Comparison of ENCODE assay signal across 28 cellular contexts in genomic region chr6:127904160-127904559, GRCh38. TPM values are rescaled to one million over a fixed set of nuclear protein-coding genes. Genes with fewer than 3 reads are reported as not detected.
A peak's percentile ranks its signal among the peaks of the same experiment; 100 is the strongest.
DNase-seq lines count a peak whose midpoint lies in the region; ATAC-seq and TF ChIP-seq lines count a peak whose summit lies in the region.
"Had no signal": no experiment of that assay in that cellular context is flagged by ENCODE, and none has a peak within 500 bp of the region (broad histone marks: within the 10 kb centered on the region; RNA-seq: fewer than 3 reads in every experiment).

No MANE protein-coding gene starts in this region.

- no peak for ATAC-seq in activated T-cell treated with anti-CD3 and anti-CD28 coated beads, Interleukin-2, amount 50 U/mL, for 72 hours (replicated peaks in 1 of 2)
- no peak for ATAC-seq in activated T-cell treated with anti-CD3 and anti-CD28 coated beads, Interleukin-2, amount 50 U/mL, for 4 hours
- no peak for ATAC-seq in T-helper 17 cell
- ATAC-seq in central memory CD8-positive, alpha-beta T cell (replicated peaks; ENCODE audit: extremely low read depth, poor library complexity, severe bottlenecking): no peak
- no peak for ATAC-seq in stimulated activated effector memory CD8-positive, alpha-beta T cell treated with anti-CD3 and anti-CD28 coated beads, Interleukin-12 subunit alpha, Interleukin-12 subunit beta, amount 100 ng/mL, for 72 hours
- no peak for ATAC-seq in HG03442 (IDR thresholded peaks at IDR 0.05; ENCODE audit: unreplicated experiment)
- no peak for ATAC-seq in omental fat pad (ENCODE audit: low FRiP score)
- ATAC-seq: body of pancreas, HepG2, SK-N-SH treated with all-trans-retinoic acid at 6 μM for 48 hours had no signal

- peaks cover 3 to 6% of the 10 kb centered on the region in 2 donors for H3K36me3 Mint-ChIP-seq in activated T-cell treated with anti-CD3 and anti-CD28 coated beads, Interleukin-2, amount 50 U/mL, for 72 hours (ENCODE audit: insufficient read depth in 2 of 2)
- no peaks in the 10 kb centered on the region for H3K36me3 Mint-ChIP-seq in activated T-cell treated with anti-CD3 and anti-CD28 coated beads, Interleukin-2, amount 50 U/mL, for 4 hours (ENCODE audit: insufficient read depth)
- H3K36me3 Mint-ChIP-seq in T-helper 17 cell (ENCODE audit: low read depth): peaks cover 5% of the 10 kb centered on the region
- H3K36me3 Mint-ChIP-seq in central memory CD8-positive, alpha-beta T cell (ENCODE audit: insufficient read depth): peaks cover 16% of the 10 kb centered on the region
- H3K36me3 Mint-ChIP-seq in stimulated activated effector memory CD8-positive, alpha-beta T cell treated with anti-CD3 and anti-CD28 coated beads, Interleukin-12 subunit alpha, Interleukin-12 subunit beta, amount 100 ng/mL, for 72 hours: peaks cover 10% of the 10 kb centered on the region
- H3K36me3 Mint-ChIP-seq: mesothelial cell of epicardium had no signal

- H3K9me3 Mint-ChIP-seq in activated T-cell treated with anti-CD3 and anti-CD28 coated beads, Interleukin-2, amount 50 U/mL, for 72 hours: no peaks in the 10 kb centered on the region
- peaks cover under 1% of the 10 kb centered on the region for H3K9me3 Mint-ChIP-seq in activated T-cell treated with anti-CD3 and anti-CD28 coated beads, Interleukin-2, amount 50 U/mL, for 4 hours
- no peaks in the 10 kb centered on the region for H3K9me3 Mint-ChIP-seq in central memory CD8-positive, alpha-beta T cell
- peaks cover 3% of the 10 kb centered on the region for H3K9me3 Mint-ChIP-seq in stimulated activated effector memory CD8-positive, alpha-beta T cell treated with anti-CD3 and anti-CD28 coated beads, Interleukin-12 subunit alpha, Interleukin-12 subunit beta, amount 100 ng/mL, for 72 hours
- H3K9me3 Mint-ChIP-seq: nephron had no signal

- H3K4me3 Mint-ChIP-seq in activated T-cell treated with anti-CD3 and anti-CD28 coated beads, Interleukin-2, amount 50 U/mL, for 72 hours: peak overlapping the region; percentile 23 to 66
- no peak overlapping the region for H3K4me3 Mint-ChIP-seq in activated T-cell treated with anti-CD3 and anti-CD28 coated beads, Interleukin-2, amount 50 U/mL, for 4 hours
- no peak overlapping the region for H3K4me3 Mint-ChIP-seq in T-helper 17 cell
- H3K4me3 Mint-ChIP-seq in central memory CD8-positive, alpha-beta T cell: peak overlapping the region; percentile 97
- H3K4me3 Mint-ChIP-seq in stimulated activated effector memory CD8-positive, alpha-beta T cell treated with anti-CD3 and anti-CD28 coated beads, Interleukin-12 subunit alpha, Interleukin-12 subunit beta, amount 100 ng/mL, for 72 hours: peak overlapping the region; percentile 92
- H3K4me3 Mint-ChIP-seq: activated CD4-positive, alpha-beta T cell treated with anti-CD3 and anti-CD28 coated beads, Interleukin-2, amount 10 ng/mL, durations not matched to agents 7 days and 5 days; mesothelial cell of epicardium; nephron; T-helper 2 cell treated with Interferon-gamma antibody and Interleukin-4, amounts not matched to agents 5 μg/mL and 100 μg/mL, for 36 hours had no signal

- peaks cover 76% of the 10 kb centered on the region for H3K4me1 Mint-ChIP-seq in activated T-cell treated with anti-CD3 and anti-CD28 coated beads, Interleukin-2, amount 50 U/mL, for 72 hours (ENCODE audit: low read depth)
- peaks cover 60% of the 10 kb centered on the region for H3K4me1 Mint-ChIP-seq in activated T-cell treated with anti-CD3 and anti-CD28 coated beads, Interleukin-2, amount 50 U/mL, for 4 hours (ENCODE audit: low read depth)
- peaks cover 39% of the 10 kb centered on the region for H3K4me1 Mint-ChIP-seq in T-helper 17 cell
- H3K4me1 Mint-ChIP-seq in central memory CD8-positive, alpha-beta T cell: peaks cover 52% of the 10 kb centered on the region
- H3K4me1 Mint-ChIP-seq in stimulated activated effector memory CD8-positive, alpha-beta T cell treated with anti-CD3 and anti-CD28 coated beads, Interleukin-12 subunit alpha, Interleukin-12 subunit beta, amount 100 ng/mL, for 72 hours: peaks cover 14% of the 10 kb centered on the region
- H3K4me1 Mint-ChIP-seq: mesothelial cell of epicardium, nephron had no signal

- no peak for DNase-seq in activated T-cell treated with anti-CD3 and anti-CD28 coated beads, Interleukin-2, amount 50 U/mL, for 72 hours
- no peak for DNase-seq in activated T-cell treated with anti-CD3 and anti-CD28 coated beads, Interleukin-2, amount 50 U/mL, for 4 hours
- DNase-seq in T-helper 17 cell: no peak
- DNase-seq in central memory CD8-positive, alpha-beta T cell (ENCODE audit: low spot score in 2 of 2): no peak
- DNase-seq in stimulated activated effector memory CD8-positive, alpha-beta T cell treated with anti-CD3 and anti-CD28 coated beads, Interleukin-12 subunit alpha, Interleukin-12 subunit beta, amount 100 ng/mL, for 72 hours (ENCODE audit: low spot score in 2 of 2): no peak
- DNase-seq in DMS79 (lab: John Stamatoyannopoulos, UW): no peak
- no peak for DNase-seq in omental fat pad (ENCODE audit: low spot score)
- DNase-seq: activated CD4-positive, alpha-beta T cell treated with anti-CD3 and anti-CD28 coated beads, Interleukin-2, amount 10 ng/mL, durations not matched to agents 7 days and 5 days; activated CD8-positive, alpha-beta memory T cell treated with anti-CD3 and anti-CD28 coated beads, Interleukin-2, amount 50 U/mL, for 4 hours; activated effector memory CD4-positive, alpha-beta T cell treated with anti-CD3 and anti-CD28 coated beads, Interleukin-2, amount 50 U/mL, for 16 hours; adrenal gland; body of pancreas; DMS153; Kasumi-1; MV-4-11; NCI-H1694 treated with DMSO at 0.1 percent for 48 hours; NCI-H2171; NCI-H510A; spleen; stimulated activated CD4-positive, alpha-beta T cell treated with anti-CD3 and anti-CD28 coated beads, Interleukin-2, amount 100 ng/mL, for 48 hours had no signal

- peaks cover under 1% of the 10 kb centered on the region for H3K9me3 ChIP-seq in T-helper 17 cell (ENCODE audit: control insufficient read depth, low read length, poor library complexity, severe bottlenecking)
- H3K9me3 ChIP-seq: adrenal gland, body of pancreas had no signal

- peak overlapping the region; percentile 66 for H3K27ac Mint-ChIP-seq in activated T-cell treated with anti-CD3 and anti-CD28 coated beads, Interleukin-2, amount 50 U/mL, for 72 hours
- H3K27ac Mint-ChIP-seq in T-helper 17 cell: peak overlapping the region; percentile 99
- H3K27ac Mint-ChIP-seq in central memory CD8-positive, alpha-beta T cell (ENCODE audit: low read depth): peak overlapping the region; percentile 90
- H3K27ac Mint-ChIP-seq in stimulated activated effector memory CD8-positive, alpha-beta T cell treated with anti-CD3 and anti-CD28 coated beads, Interleukin-12 subunit alpha, Interleukin-12 subunit beta, amount 100 ng/mL, for 72 hours: peak overlapping the region; percentile 55
- H3K27ac Mint-ChIP-seq: activated CD4-positive, alpha-beta T cell treated with anti-CD3 and anti-CD28 coated beads, Interleukin-2, amount 10 ng/mL, durations not matched to agents 7 days and 5 days; mesothelial cell of epicardium; nephron had no signal

- no peaks in the 10 kb centered on the region for H3K27me3 Mint-ChIP-seq in activated T-cell treated with anti-CD3 and anti-CD28 coated beads, Interleukin-2, amount 50 U/mL, for 72 hours (ENCODE audit: low read depth)
- H3K27me3 Mint-ChIP-seq in activated T-cell treated with anti-CD3 and anti-CD28 coated beads, Interleukin-2, amount 50 U/mL, for 4 hours (ENCODE audit: low read depth): no peaks in the 10 kb centered on the region
- H3K27me3 Mint-ChIP-seq in T-helper 17 cell: no peaks in the 10 kb centered on the region
- no peaks in the 10 kb centered on the region for H3K27me3 Mint-ChIP-seq in central memory CD8-positive, alpha-beta T cell
- H3K27me3 Mint-ChIP-seq: activated CD4-positive, alpha-beta T cell treated with anti-CD3 and anti-CD28 coated beads, Interleukin-2, amount 10 ng/mL, durations not matched to agents 7 days and 5 days had no signal

- no peak for TF ChIP-seq CTCF in omental fat pad (IDR thresholded peaks at IDR 0.05)

RNA-seq across cellular contexts. Expression of gene THEMIS, which starts 3.3 kb away (rescaled TPM):
- total RNA-seq in activated T-cell treated with anti-CD3 and anti-CD28 coated beads, Interleukin-2, amount 50 U/mL, for 72 hours: 10 to 100 TPM; 13.4 to 14.0 TPM
- total RNA-seq in activated T-cell treated with anti-CD3 and anti-CD28 coated beads, Interleukin-2, amount 50 U/mL, for 4 hours: 1 to 10 TPM; 7.4 to 7.8 (median 7.8) TPM
- total RNA-seq in T-helper 17 cell (10 to 100 TPM; 53.9 to 64.7 TPM), omental fat pad (1 to 10 TPM in 3 of 4 donors, under 1 TPM in 1; 0.56 to 1.7 (median 1.4) TPM)
- total RNA-seq: A172, chondrocyte, HepG2, mesothelial cell of epicardium had no signal

Comparison
In these comparisons a context has a peak if more than half of its experiments do, and no peak if none do; other contexts are left out.
1. H3K4me3 Mint-ChIP-seq: peak in activated T-cell treated with anti-CD3 and anti-CD28 coated beads, Interleukin-2, amount 50 U/mL, for 72 hours (2 of 2), central memory CD8-positive, alpha-beta T cell (single experiment) and stimulated activated effector memory CD8-positive, alpha-beta T cell treated with anti-CD3 and anti-CD28 coated beads, Interleukin-12 subunit alpha, Interleukin-12 subunit beta, amount 100 ng/mL, for 72 hours (single experiment); none in activated T-cell treated with anti-CD3 and anti-CD28 coated beads, Interleukin-2, amount 50 U/mL, for 4 hours (single experiment) and T-helper 17 cell (single experiment).
2. Peak in every context shown above with its lines, with median percentiles within 50 percentile points of each other: H3K27ac Mint-ChIP-seq.